ENCODE assay signal across 8 cellular contexts in the genomic region with DNA sequence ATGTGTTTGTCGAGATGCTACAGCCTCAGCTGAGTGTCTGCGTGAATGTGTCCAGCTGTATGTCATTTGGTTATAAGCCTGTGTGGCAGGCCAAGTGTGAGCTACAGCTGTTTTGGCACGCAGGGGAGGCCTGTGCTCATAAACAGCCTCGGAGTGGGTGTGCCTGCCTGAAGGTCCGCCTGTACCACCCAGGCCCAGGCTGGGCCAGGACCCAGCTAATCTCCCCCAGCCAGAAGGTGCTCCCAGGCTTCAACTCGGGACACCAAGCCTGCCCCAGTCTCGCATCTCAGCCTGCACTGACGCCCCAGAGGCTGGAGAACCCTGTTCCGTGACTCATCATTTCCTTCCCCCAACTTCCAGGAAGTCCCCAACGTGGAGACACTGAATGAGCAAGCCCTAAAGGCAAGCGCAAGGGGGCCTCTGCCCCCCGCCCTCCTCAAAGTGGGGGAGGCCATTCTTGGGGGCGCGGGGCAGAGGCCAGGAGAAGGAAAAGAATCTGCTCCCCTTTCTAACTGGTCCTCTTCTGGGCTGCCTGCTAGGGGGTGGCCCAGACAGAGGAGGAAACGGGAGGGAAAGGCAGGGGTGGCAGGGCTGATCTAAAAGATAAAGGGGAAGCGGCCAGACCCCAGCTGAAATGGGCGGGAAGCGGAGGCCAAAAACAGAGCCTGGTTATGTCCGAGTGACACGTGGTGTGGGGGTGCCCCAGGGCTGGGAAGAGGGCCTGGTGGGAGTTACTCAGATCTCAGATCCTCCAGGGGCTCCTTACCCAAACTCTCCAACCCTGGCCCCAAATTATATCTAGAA. TPM values are rescaled to one million over a fixed set of nuclear protein-coding genes. Genes with fewer than 3 reads are reported as not detected.
A peak's percentile ranks its signal among the peaks of the same experiment; 100 is the strongest.
DNase-seq lines count a peak whose midpoint lies in the region; ATAC-seq and TF ChIP-seq lines count a peak whose summit lies in the region.

No MANE protein-coding gene starts in this region.

- H3K27me3 ChIP-seq in BE2C (no peaks in the 10 kb centered on the region), right lobe of liver (no peaks in the 10 kb centered on the region)

- H3K36me3 ChIP-seq in BE2C, result peaks cover 51% of the 10 kb centered on the region
- no peaks in the 10 kb centered on the region for H3K36me3 ChIP-seq in right lobe of liver

- peaks cover 60% of the 10 kb centered on the region for H3K36me3 Mint-ChIP-seq in activated CD4-positive, alpha-beta T cell treated with anti-CD3 and anti-CD28 coated beads for 36 hours (ENCODE audit: low read depth)

- H3K4me3 ChIP-seq in BE2C (ENCODE audit: low read depth, low read length), result peak overlapping the region; percentile 100
- H3K4me3 ChIP-seq in right lobe of liver, result peak overlapping the region; percentile 53 to 54 (median 54)

- H3K4me1 ChIP-seq in BE2C (no peaks in the 10 kb centered on the region; the same call in 1 of the 2 replicates), right lobe of liver (peaks cover 0 to 14% (median 0%) of the 10 kb centered on the region in 4 donors)

- H3K27ac Mint-ChIP-seq in activated CD4-positive, alpha-beta T cell treated with anti-CD3 and anti-CD28 coated beads for 36 hours, result peak overlapping the region; percentile 94

- CTCF ChIA-PET in activated CD4-positive, alpha-beta T cell treated with anti-CD3 and anti-CD28 coated beads for 36 hours (lab: Charles Lee), result interaction anchor here (1.1 kb wide), 1 partner anchor 54 kb away, joined by 7 read pairs; no protein-coding TSS in a partner anchor

- H3K9me3 ChIP-seq in BE2C (no peaks in the 10 kb centered on the region), right lobe of liver (no peaks in the 10 kb centered on the region)

- peaks cover 38% of the 10 kb centered on the region for H3K4me1 Mint-ChIP-seq in activated CD4-positive, alpha-beta T cell treated with anti-CD3 and anti-CD28 coated beads for 36 hours

- H3K27me3 Mint-ChIP-seq in activated CD4-positive, alpha-beta T cell treated with anti-CD3 and anti-CD28 coated beads for 36 hours, result no peaks in the 10 kb centered on the region

- POLR2A ChIA-PET in activated CD4-positive, alpha-beta T cell treated with anti-CD3 and anti-CD28 coated beads for 36 hours (lab: Charles Lee), result interaction anchor here (0.6 kb wide), 1 partner anchor 14 kb away, joined by 3 read pairs; no protein-coding TSS in a partner anchor

- H3K9me3 Mint-ChIP-seq in activated CD4-positive, alpha-beta T cell treated with anti-CD3 and anti-CD28 coated beads for 36 hours (ENCODE audit: low read depth), result peaks cover 1% of the 10 kb centered on the region

- TF ChIP-seq CTCF in BE2C (IDR thresholded peaks at IDR 0.05; ENCODE audit: low read depth, low read length), result no peak
- TF ChIP-seq CTCF in right lobe of liver (IDR thresholded peaks at IDR 0.05), result no peak

- intact Hi-C loops in activated CD4-positive, alpha-beta T cell treated with anti-CD3 and anti-CD28 coated beads for 36 hours (cut with DNase I, micrococcal nuclease), result loop anchor here (1.0 to 5.0 kb wide), 8 partner anchors 72 to 821 kb away; partner anchors contain the start of genes BICRA (in 1 of the 2), DHX34 (in 1 of the 2) and ZC3H4 (in 1 of the 2)
- intact Hi-C loops in right lobe of liver (cut with DNase I), result no loop called here

- H3K4me3 Mint-ChIP-seq in activated CD4-positive, alpha-beta T cell treated with anti-CD3 and anti-CD28 coated beads for 36 hours, result peak overlapping the region; percentile 94

- no peak for TF ChIP-seq POLR2A in right lobe of liver (IDR thresholded peaks at IDR 0.05)

- 38% methylated on average over 10 of the region's 20 CpGs for WGBS in right lobe of liver (ENCODE audit: insufficient coverage, low coverage, low lambda C conversion rate, missing lambda C conversion rate)

- ATAC-seq in GM21717 (IDR thresholded peaks at IDR 0.05; ENCODE audit: unreplicated experiment) (peak; percentile 33), right lobe of liver (peak; percentile 44 to 60 (median 58))
- peak; percentile 55 for ATAC-seq in activated CD4-positive, alpha-beta T cell treated with anti-CD3 and anti-CD28 coated beads for 36 hours

- DNase-seq in BE2C (peak; percentile 91), NCI-H446 treated with DMSO at 0.1 percent for 48 hours (lab: John Stamatoyannopoulos, UW) (peak; percentile 47), dedifferentiated amniotic fluid mesenchymal stem cell (ENCODE audit: extremely low spot score) (peak; percentile 74), right lobe of liver (peak; percentile 64 to 67 (median 67)), occipital lobe (lab: John Stamatoyannopoulos, UW) (no peak)
- DNase-seq in activated CD4-positive, alpha-beta T cell treated with anti-CD3 and anti-CD28 coated beads for 36 hours, result peak; percentile 93
- DNase-seq in stimulated activated CD4-positive, alpha-beta T cell treated with anti-CD3 and anti-CD28 coated beads, TNF-alpha, amount 100 ng/mL, for 1 hour (ENCODE audit: low read depth in 3 of 3, low spot score in 1 of 3), result peak; percentile 63 to 74 (median 69)

- H3K27ac ChIP-seq in right lobe of liver, result peak overlapping the region; percentile 62 to 83 (median 71)

RNA-seq across cellular contexts. Expression of gene SLC1A5, which starts 2.0 kb away (rescaled TPM):
- polyA plus RNA-seq in BE2C (2012; ENCODE audit: insufficient read depth, insufficient read length, low read depth), result 164 TPM
- 100 to 1,000 TPM; 200 to 227 TPM for total RNA-seq in activated CD4-positive, alpha-beta T cell treated with anti-CD3 and anti-CD28 coated beads for 36 hours
- 1 to 10 TPM; 1.8 to 8.0 (median 4.4) TPM for total RNA-seq in right lobe of liver
- total RNA-seq in occipital lobe, result 3.3 TPM

RNA-seq across cellular contexts. Expression of gene STRN4, which starts 40.2 kb away (rescaled TPM):
- polyA plus RNA-seq in BE2C (2012; ENCODE audit: insufficient read depth, insufficient read length, low read depth), result 237 TPM
- 10 to 100 TPM; 56.4 to 56.8 TPM for total RNA-seq in activated CD4-positive, alpha-beta T cell treated with anti-CD3 and anti-CD28 coated beads for 36 hours
- 10 to 100 TPM; 16.9 to 28.1 (median 23.7) TPM for total RNA-seq in right lobe of liver
- total RNA-seq in occipital lobe, result 85.2 TPM

RNA-seq across cellular contexts. Expression of gene FKRP, which starts 40.6 kb away (rescaled TPM):
- 29.4 TPM for polyA plus RNA-seq in BE2C (2012; ENCODE audit: insufficient read depth, insufficient read length, low read depth)
- 10 to 100 TPM; 12.1 to 16.2 TPM for total RNA-seq in activated CD4-positive, alpha-beta T cell treated with anti-CD3 and anti-CD28 coated beads for 36 hours
- 1 to 10 TPM; 5.8 to 9.5 (median 7.4) TPM for total RNA-seq in right lobe of liver
- 11.7 TPM for total RNA-seq in occipital lobe

Comparison
In these comparisons a context has a peak if more than half of its experiments do, and no peak if none do; other contexts are left out.
1. RNA of gene SLC1A5, which starts 2.0 kb away (total RNA-seq): 200 to 227 TPM in activated CD4-positive, alpha-beta T cell treated with anti-CD3 and anti-CD28 coated beads for 36 hours; 1.8 to 8.0 TPM in right lobe of liver and 3.3 TPM in occipital lobe (single experiment); every median in the first group is over 10 times any median in the second.
2. intact Hi-C loops: an anchor here in activated CD4-positive, alpha-beta T cell treated with anti-CD3 and anti-CD28 coated beads for 36 hours (1.0 to 5.0 kb wide); none called in right lobe of liver.
3. Peak in every context shown above with its lines, with median percentiles within 50 percentile points of each other: ATAC-seq.